Comparison of ENCODE assay signal across 1 cellular context in genomic region chr20:38806855-38807655, GRCh38.
TF ChIP-seq lines count a peak whose summit lies in the region.

No MANE protein-coding gene starts in this region.

TF ChIP-seq in endothelial cell of umbilical vein, 7 proteins besides CTCF, POLR2A, EP300 and RAD21:
- TF ChIP-seq, protein P1, sequence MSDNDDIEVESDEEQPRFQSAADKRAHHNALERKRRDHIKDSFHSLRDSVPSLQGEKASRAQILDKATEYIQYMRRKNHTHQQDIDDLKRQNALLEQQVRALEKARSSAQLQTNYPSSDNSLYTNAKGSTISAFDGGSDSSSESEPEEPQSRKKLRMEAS (IDR thresholded peaks at IDR 0.05; ENCODE audit: insufficient read depth, insufficient read length), result no peak
TF ChIP-seq in endothelial cell of umbilical vein: peak in this region for 0.
